Comparison of ENCODE assay signal across 8 cellular contexts in genomic region chr1:78490861-78491310, GRCh38. TPM values are rescaled to one million over a fixed set of nuclear protein-coding genes. Genes with fewer than 3 reads are reported as not detected.
DNase-seq lines count a peak whose midpoint lies in the region; ATAC-seq, FAIRE-seq and TF ChIP-seq lines count a peak whose summit lies in the region.

TSS of gene PTGFR (plus strand) at chr1:78490974. CDS start at chr1:78492744, 1,770 bp downstream.

- H3K4me1 ChIP-seq in right lobe of liver = peaks cover 0 to 4% (median 0%) of the 10 kb centered on the region in 4 donors

- no peak for TF ChIP-seq POLR2A in right lobe of liver (IDR thresholded peaks at IDR 0.05)

- no peaks in the 10 kb centered on the region for H3K27me3 ChIP-seq in right lobe of liver

- H3K4me3 Mint-ChIP-seq in activated CD4-positive, alpha-beta T cell treated with anti-CD3 and anti-CD28 coated beads, Interleukin-2, amount 10 ng/mL, durations not matched to agents 7 days and 5 days = peak within 1 kb of the TSS; percentile 10

- H3K9me3 Mint-ChIP-seq in activated CD4-positive, alpha-beta T cell treated with anti-CD3 and anti-CD28 coated beads, Interleukin-2, amount 10 ng/mL, durations not matched to agents 7 days and 5 days = no peaks in the 10 kb centered on the region

- no peaks in the 10 kb centered on the region for H3K36me3 Mint-ChIP-seq in activated CD4-positive, alpha-beta T cell treated with anti-CD3 and anti-CD28 coated beads, Interleukin-2, amount 10 ng/mL, durations not matched to agents 7 days and 5 days (ENCODE audit: low read depth)

- DNase-seq in activated CD4-positive, alpha-beta T cell treated with anti-CD3 and anti-CD28 coated beads, Interleukin-2, amount 10 ng/mL, durations not matched to agents 7 days and 5 days = no peak
- no peak for DNase-seq in activated CD4-positive, alpha-beta T cell treated with anti-CD3 and anti-CD28 coated beads, Interleukin-2, amount 50 U/mL, for 48 hours
- DNase-seq in choroid plexus epithelial cell (ENCODE audit: low read depth) = peak; percentile 21
- DNase-seq in right lobe of liver = peak; percentile 49 to 79 (median 67)
- DNase-seq in urothelium cell line (ENCODE audit: low spot score) = peak; percentile 68

- FAIRE-seq in urothelium cell line (lab: Jason Lieb, UNC) = no peak

- H3K4me3 ChIP-seq in choroid plexus epithelial cell (ENCODE audit: low read depth, low read length) (peak within 1 kb of the TSS; percentile 58), right lobe of liver (peak within 1 kb of the TSS; percentile 44 to 56 (median 44))

- intact Hi-C loops in right lobe of liver (cut with DNase I) = no loop called here

- H3K9me3 ChIP-seq in right lobe of liver = no peaks in the 10 kb centered on the region

- POLR2A ChIA-PET in activated CD4-positive, alpha-beta T cell treated with anti-CD3 and anti-CD28 coated beads, Interleukin-2, amount 10 ng/mL, durations not matched to agents 7 days and 5 days (lab: Charles Lee) = no interaction called here

- peaks cover 4% of the 10 kb centered on the region for H3K4me1 Mint-ChIP-seq in activated CD4-positive, alpha-beta T cell treated with anti-CD3 and anti-CD28 coated beads, Interleukin-2, amount 10 ng/mL, durations not matched to agents 7 days and 5 days

- H3K27ac Mint-ChIP-seq in activated CD4-positive, alpha-beta T cell treated with anti-CD3 and anti-CD28 coated beads, Interleukin-2, amount 10 ng/mL, durations not matched to agents 7 days and 5 days = no peak within 1 kb of the TSS

- ATAC-seq in right lobe of liver (peak; percentile 92 to 96 (median 93)), GM19467 (IDR thresholded peaks at IDR 0.05; ENCODE audit: unreplicated experiment) (no peak), HG03280 (IDR thresholded peaks at IDR 0.05; ENCODE audit: unreplicated experiment) (no peak), HG02884 (IDR thresholded peaks at IDR 0.05; ENCODE audit: unreplicated experiment) (no peak)

- TF ChIP-seq CTCF in choroid plexus epithelial cell (conservative IDR thresholded peaks at IDR 0.05; ENCODE audit: low read depth, low read length) (no peak), right lobe of liver (IDR thresholded peaks at IDR 0.05) (no peak)

- H3K36me3 ChIP-seq in right lobe of liver = no peaks in the 10 kb centered on the region

- 0% methylated on average over 9 of the region's 39 CpGs for WGBS in right lobe of liver (ENCODE audit: insufficient coverage, low coverage, low lambda C conversion rate, missing lambda C conversion rate)

- H3K27ac ChIP-seq in right lobe of liver = peak within 1 kb of the TSS in 1 of 3 donors; percentile 8

- H3K27me3 Mint-ChIP-seq in activated CD4-positive, alpha-beta T cell treated with anti-CD3 and anti-CD28 coated beads, Interleukin-2, amount 10 ng/mL, durations not matched to agents 7 days and 5 days = peaks cover 44% of the 10 kb centered on the region

- CTCF ChIA-PET in activated CD4-positive, alpha-beta T cell treated with anti-CD3 and anti-CD28 coated beads, Interleukin-2, amount 10 ng/mL, durations not matched to agents 7 days and 5 days (lab: Charles Lee) = no interaction called here

RNA-seq across cellular contexts. Expression of gene PTGFR, which starts in this region (rescaled TPM):
- total RNA-seq in activated CD4-positive, alpha-beta T cell treated with anti-CD3 and anti-CD28 coated beads, Interleukin-2, amount 10 ng/mL, durations not matched to agents 7 days and 5 days = not detected
- total RNA-seq in right lobe of liver = 10 to 100 TPM in 1 of 6 experiments, 1 to 10 TPM in 4, under 1 TPM in 1; 0.95 to 10.5 (median 2.8) TPM

Comparison
In these comparisons a context has a peak if more than half of its experiments do, and no peak if none do; other contexts are left out.
1. DNase-seq: peak in choroid plexus epithelial cell (single experiment), right lobe of liver (3 of 3) and urothelium cell line (single experiment); none in activated CD4-positive, alpha-beta T cell treated with anti-CD3 and anti-CD28 coated beads, Interleukin-2, amount 10 ng/mL, durations not matched to agents 7 days and 5 days (single experiment) and activated CD4-positive, alpha-beta T cell treated with anti-CD3 and anti-CD28 coated beads, Interleukin-2, amount 50 U/mL, for 48 hours (0 of 2).
2. ATAC-seq: peak in right lobe of liver (4 of 4); none in GM19467 (single experiment), HG03280 (single experiment) and HG02884 (single experiment).